18 cellular contexts compared by ENCODE assay signal in the genomic region with DNA sequence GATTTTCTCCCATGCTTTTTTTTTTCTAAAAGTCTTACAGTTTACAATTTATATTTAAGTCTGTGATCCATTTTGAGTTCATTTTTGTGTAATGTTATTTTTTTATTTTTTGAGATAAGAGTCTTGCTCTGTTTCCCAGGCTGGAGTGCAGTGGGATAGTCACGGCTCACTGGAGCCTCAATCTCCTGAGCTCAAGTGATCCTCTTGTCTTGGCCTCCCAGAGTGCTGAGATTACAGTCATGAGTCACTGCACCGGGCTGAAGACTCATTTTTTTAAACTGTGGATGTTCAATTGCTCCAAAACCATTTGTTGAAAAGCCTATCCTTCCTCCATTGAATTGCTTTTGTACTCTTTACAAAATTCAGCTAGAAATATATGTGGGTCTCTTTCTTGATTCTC.
"Had no signal": no experiment of that assay in that cellular context is flagged by ENCODE, and none has a peak within 500 bp of the region (broad histone marks: within the 10 kb centered on the region; RNA-seq: fewer than 3 reads in every experiment).

No MANE protein-coding gene starts in this region.

- H3K9me3 ChIP-seq: body of pancreas, left lung, right lobe of liver had no signal

- H3K4me1 ChIP-seq: left lung had no signal

- H3K36me3 ChIP-seq: cardiac muscle cell, left lung, right lobe of liver had no signal

- H3K27ac ChIP-seq: body of pancreas, cardiac muscle cell, epithelial cell of prostate, left lung, right lobe of liver, skin epidermis had no signal

- DNase-seq: activated CD4-positive, alpha-beta T cell treated with anti-CD3 and anti-CD28 coated beads for 48 hours; activated CD8-positive, alpha-beta T cell treated with anti-CD3 and anti-CD28 coated beads for 36 hours; activated gamma-delta T cell; activated naive CD4-positive, alpha-beta T cell treated with anti-CD3 and anti-CD28 coated beads, Interleukin-2, amount 50 U/mL, for 16 hours; activated naive CD8-positive, alpha-beta T cell treated with anti-CD3 and anti-CD28 coated beads, Interleukin-2, amount 50 U/mL, for 24 hours; anterior cingulate cortex; body of pancreas; left lung; naive thymus-derived CD4-positive, alpha-beta T cell; occipital lobe; right lobe of liver; stimulated activated CD4-positive, alpha-beta T cell treated with anti-CD3 and anti-CD28 coated beads, Interleukin-1b, Interleukin-23, amount 100 ng/mL, for 48 hours; T-helper 17 cell had no signal

- H3K4me3 ChIP-seq: body of pancreas, cardiac muscle cell, left lung, lung, right lobe of liver, skin epidermis had no signal

- H3K27me3 ChIP-seq: body of pancreas, cardiac muscle cell, left lung, right lobe of liver had no signal

- ATAC-seq: activated CD8-positive, alpha-beta T cell treated with anti-CD3 and anti-CD28 coated beads for 36 hours; activated naive CD8-positive, alpha-beta T cell treated with anti-CD3 and anti-CD28 coated beads, Interleukin-2, amount 50 U/mL, for 24 hours; body of pancreas; left lung; naive thymus-derived CD4-positive, alpha-beta T cell; right lobe of liver; stimulated activated effector memory CD8-positive, alpha-beta T cell treated with anti-CD3 and anti-CD28 coated beads, Interleukin-12 subunit alpha, Interleukin-12 subunit beta, amount 100 ng/mL, for 72 hours; T-helper 17 cell had no signal
